Comparison of ENCODE assay signal across 14 cellular contexts in the genomic region with DNA sequence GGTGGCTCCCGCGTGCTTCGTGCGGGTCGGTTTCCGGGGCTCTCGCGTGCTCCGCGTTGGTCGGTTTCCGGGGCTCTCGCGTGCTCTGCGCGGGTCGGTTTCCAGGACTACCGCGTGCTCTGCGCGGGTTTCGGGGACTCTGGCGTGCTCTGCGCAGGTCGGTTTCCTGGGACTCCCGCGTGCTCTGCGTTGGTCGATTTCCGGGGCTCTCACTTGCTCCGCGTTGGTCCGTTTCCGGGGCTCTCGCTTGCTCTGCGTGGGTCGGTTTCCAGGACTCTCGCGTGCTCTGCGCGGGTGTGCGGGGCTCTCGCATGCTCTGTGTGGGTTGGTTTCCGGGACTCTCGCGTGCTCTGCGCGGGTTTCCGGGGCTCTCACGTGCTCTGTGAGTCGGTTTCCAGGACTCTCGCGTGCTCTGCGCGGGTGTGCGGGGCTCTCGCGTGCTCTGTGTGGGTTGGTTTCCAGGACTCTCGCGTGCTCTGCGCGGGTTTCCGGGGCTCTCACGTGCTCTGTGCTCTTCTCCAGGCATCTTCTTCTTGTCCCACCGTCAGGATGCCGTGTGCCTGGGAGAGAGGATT.
DNase-seq lines count a peak whose midpoint lies in the region; TF ChIP-seq lines count a peak whose summit lies in the region.
"Had no signal": no experiment of that assay in that cellular context is flagged by ENCODE, and none has a peak within 500 bp of the region (broad histone marks: within the 10 kb centered on the region; RNA-seq: fewer than 3 reads in every experiment).

No MANE protein-coding gene starts in this region.

- DNase-seq in BE2C (peak; percentile 2), nephron progenitor cell (no peak), testis (no peak), HK-2 (ENCODE audit: unreplicated experiment) (no peak)
- no peak for DNase-seq in CD8-positive, alpha-beta memory T cell
- DNase-seq: Calu3; CD4-positive, alpha-beta memory T cell; DMS79 treated with DMSO at 0.1 percent for 48 hours; GF-D8; H9 had no signal

- H3K36me3 ChIP-seq in BE2C: no peaks in the 10 kb centered on the region
- H3K36me3 ChIP-seq in BLaER1 treated with 17β-estradiol and CSF1 and Interleukin-3, amounts not matched to agents 10 nM and 100 nM: no peaks in the 10 kb centered on the region
- H3K36me3 ChIP-seq in testis (ENCODE audit: low read depth, missing control alignments): no peaks in the 10 kb centered on the region
- no peaks in the 10 kb centered on the region for H3K36me3 ChIP-seq in CD8-positive, alpha-beta memory T cell (ENCODE audit: insufficient read depth, low read length)

- H3K4me2 ChIP-seq in BLaER1 treated with 17β-estradiol and CSF1 and Interleukin-3, amounts not matched to agents 10 nM and 100 nM: peak overlapping the region in 10 of 11 experiments; percentile 6 to 92 (median 86); a peak in 14 of 22 replicates

- peaks cover 17% of the 10 kb centered on the region for H3K27me3 Mint-ChIP-seq in nephron progenitor cell (ENCODE audit: low read depth, poor library complexity)
- H3K27me3 Mint-ChIP-seq in CD8-positive, alpha-beta memory T cell: peaks cover 4 to 5% of the 10 kb centered on the region in 2 donors

- H3K9ac ChIP-seq in BLaER1 treated with 17β-estradiol and CSF1 and Interleukin-3, amounts not matched to agents 10 nM and 100 nM: no peak overlapping the region

- no peaks in the 10 kb centered on the region for H3K36me3 Mint-ChIP-seq in nephron progenitor cell (ENCODE audit: low read depth)
- H3K36me3 Mint-ChIP-seq in CD8-positive, alpha-beta memory T cell: no peaks in the 10 kb centered on the region
- H3K36me3 Mint-ChIP-seq: CD14-positive monocyte; CD4-positive, alpha-beta memory T cell had no signal

- no peak for TF ChIP-seq POLR2A in testis (IDR thresholded peaks at IDR 0.05)

- no peak overlapping the region for H3K4me3 ChIP-seq in BE2C (ENCODE audit: low read depth, low read length)
- H3K4me3 ChIP-seq in BLaER1 treated with 17β-estradiol and CSF1 and Interleukin-3, amounts not matched to agents 10 nM and 100 nM: no peak overlapping the region
- H3K4me3 ChIP-seq in testis: peak overlapping the region; percentile 6 to 39
- no peak overlapping the region for H3K4me3 ChIP-seq in CD8-positive, alpha-beta memory T cell (ENCODE audit: low read length)

- H3K9me3 Mint-ChIP-seq in nephron progenitor cell: peaks cover 19% of the 10 kb centered on the region
- H3K9me3 Mint-ChIP-seq in CD8-positive, alpha-beta memory T cell: no peaks in the 10 kb centered on the region
- H3K9me3 Mint-ChIP-seq: IgD-negative memory B cell had no signal

- H3K4me1 Mint-ChIP-seq in nephron progenitor cell: peaks cover 60% of the 10 kb centered on the region
- H3K4me1 Mint-ChIP-seq in CD8-positive, alpha-beta memory T cell: no peaks in the 10 kb centered on the region
- H3K4me1 Mint-ChIP-seq: B cell; CD4-positive, alpha-beta memory T cell had no signal

- POLR2A ChIA-PET in CD8-positive, alpha-beta memory T cell (lab: Charles Lee): no interaction called here

- no peak overlapping the region; a peak in 1 of 22 replicates for H3K27ac ChIP-seq in BLaER1 treated with 17β-estradiol and CSF1 and Interleukin-3, amounts not matched to agents 10 nM and 100 nM
- H3K27ac ChIP-seq in testis: no peak overlapping the region
- H3K27ac ChIP-seq in CD8-positive, alpha-beta memory T cell (ENCODE audit: low read depth, low read length): no peak overlapping the region

- 83 to 85% methylated on average over 66 of the region's 66 CpGs for WGBS in testis, 2 donors

- H3K4me1 ChIP-seq in BE2C (no peaks in the 10 kb centered on the region; the same call in 1 of the 2 replicates), testis (no peaks in the 10 kb centered on the region)
- H3K4me1 ChIP-seq in BLaER1 treated with 17β-estradiol and CSF1 and Interleukin-3, amounts not matched to agents 10 nM and 100 nM: peaks cover 73 to 100% (median 93%) of the 10 kb centered on the region in 10 experiments
- no peaks in the 10 kb centered on the region for H3K4me1 ChIP-seq in CD8-positive, alpha-beta memory T cell (ENCODE audit: insufficient read depth, low read length)

- no peak for TF ChIP-seq CTCF in BE2C (IDR thresholded peaks at IDR 0.05; ENCODE audit: low read depth, low read length)
- TF ChIP-seq CTCF in nephron progenitor cell (IDR thresholded peaks at IDR 0.05): no peak
- TF ChIP-seq CTCF in testis (IDR thresholded peaks at IDR 0.05): no peak

- H3K4me3 Mint-ChIP-seq in nephron progenitor cell: no peak overlapping the region
- no peak overlapping the region for H3K4me3 Mint-ChIP-seq in CD8-positive, alpha-beta memory T cell
- H3K4me3 Mint-ChIP-seq: B cell; CD14-positive monocyte; CD4-positive, alpha-beta memory T cell; H9; IgD-negative memory B cell had no signal

- H3K9me3 ChIP-seq in BE2C (no peaks in the 10 kb centered on the region), testis (no peaks in the 10 kb centered on the region)
- peaks cover 3 to 18% (median 7%) of the 10 kb centered on the region in 11 experiments; a peak in 20 of 22 replicates for H3K9me3 ChIP-seq in BLaER1 treated with 17β-estradiol and CSF1 and Interleukin-3, amounts not matched to agents 10 nM and 100 nM (replicated peaks in 1 of 11)
- H3K9me3 ChIP-seq in CD8-positive, alpha-beta memory T cell (ENCODE audit: low read length): no peaks in the 10 kb centered on the region

- no peaks in the 10 kb centered on the region; a peak in 1 of 22 replicates for H4K20me1 ChIP-seq in BLaER1 treated with 17β-estradiol and CSF1 and Interleukin-3, amounts not matched to agents 10 nM and 100 nM

- H3K27ac Mint-ChIP-seq in nephron progenitor cell: peak overlapping the region; percentile 74
- no peak overlapping the region for H3K27ac Mint-ChIP-seq in CD8-positive, alpha-beta memory T cell
- H3K27ac Mint-ChIP-seq: B cell; CD4-positive, alpha-beta memory T cell; H9; IgD-negative memory B cell had no signal

- intact Hi-C loops in testis (cut with DNase I; ENCODE audit: low total_unique reads): no loop called here

- CTCF ChIA-PET in CD8-positive, alpha-beta memory T cell (lab: Charles Lee): no interaction called here

- H3K27me3 ChIP-seq in BE2C (no peaks in the 10 kb centered on the region), testis (no peaks in the 10 kb centered on the region)
- no peaks in the 10 kb centered on the region for H3K27me3 ChIP-seq in BLaER1 treated with 17β-estradiol and CSF1 and Interleukin-3, amounts not matched to agents 10 nM and 100 nM
- no peaks in the 10 kb centered on the region for H3K27me3 ChIP-seq in CD8-positive, alpha-beta memory T cell (ENCODE audit: insufficient read depth, low read length, poor library complexity, severe bottlenecking)

Comparison
In these comparisons a context has a peak if more than half of its experiments do, and no peak if none do; other contexts are left out.
1. H3K4me3 ChIP-seq: peak in testis (2 of 2); none in BE2C (single experiment), BLaER1 treated with 17β-estradiol and CSF1 and Interleukin-3, amounts not matched to agents 10 nM and 100 nM (0 of 10) and CD8-positive, alpha-beta memory T cell (single experiment).